9 cellular contexts compared by ENCODE assay signal in the genomic region with DNA sequence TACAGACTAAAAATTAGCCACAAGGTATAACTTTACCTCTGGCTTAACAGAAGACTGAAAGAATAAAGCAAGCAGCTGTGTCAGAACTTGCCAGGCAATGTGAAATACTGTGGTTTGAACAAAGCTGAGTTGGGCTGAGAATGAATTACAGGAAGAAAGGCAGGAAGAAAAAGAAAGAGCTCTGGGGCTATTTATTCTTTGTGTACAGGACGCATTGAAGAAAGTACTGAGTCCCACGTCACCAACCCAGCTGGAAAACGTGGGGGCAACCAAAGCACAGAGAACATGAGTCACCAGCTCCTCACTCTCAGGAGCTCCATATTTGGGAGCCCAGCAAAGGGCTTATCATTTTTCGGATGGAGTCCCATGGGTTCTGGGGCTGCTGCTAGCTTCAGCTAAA.
A peak's percentile ranks its signal among the peaks of the same experiment; 100 is the strongest.
DNase-seq lines count a peak whose midpoint lies in the region; ATAC-seq and TF ChIP-seq lines count a peak whose summit lies in the region.
"Had no signal": no experiment of that assay in that cellular context is flagged by ENCODE, and none has a peak within 500 bp of the region (broad histone marks: within the 10 kb centered on the region; RNA-seq: fewer than 3 reads in every experiment).

No MANE protein-coding gene starts in this region.

- H3K4me3 Mint-ChIP-seq in CD14-positive monocyte, result no peak overlapping the region
- H3K4me3 Mint-ChIP-seq in activated T-helper 17 cell treated with anti-CD3 and anti-CD28 coated beads, Interleukin-2, amount 50 U/mL, for 72 hours, result peak overlapping the region; percentile 72
- H3K4me3 Mint-ChIP-seq in glutamatergic neuron (ENCODE audit: unreplicated experiment), result no peak overlapping the region

- TF ChIP-seq CTCF in CD14-positive monocyte (IDR thresholded peaks at IDR 0.05), result no peak
- TF ChIP-seq CTCF in heart left ventricle (IDR thresholded peaks at IDR 0.05), result no peak
- no peak for TF ChIP-seq CTCF in GM13977 (IDR thresholded peaks at IDR 0.05; ENCODE audit: extremely low read depth, insufficient read depth, missing control alignments)
- no peak for TF ChIP-seq CTCF in glutamatergic neuron (IDR thresholded peaks at IDR 0.05; ENCODE audit: partially characterized antibody, unreplicated experiment)

- peaks cover 0 to 3% (median 0%) of the 10 kb centered on the region in 7 donors for H3K9me3 Mint-ChIP-seq in CD14-positive monocyte
- H3K9me3 Mint-ChIP-seq in activated T-helper 17 cell treated with anti-CD3 and anti-CD28 coated beads, Interleukin-2, amount 50 U/mL, for 72 hours, result peaks cover 7% of the 10 kb centered on the region
- peaks cover 2% of the 10 kb centered on the region for H3K9me3 Mint-ChIP-seq in glutamatergic neuron (ENCODE audit: unreplicated experiment)

- peaks cover 0 to 72% (median 26%) of the 10 kb centered on the region in 12 donors for H3K4me1 ChIP-seq in heart left ventricle

- H3K27ac ChIP-seq in heart left ventricle, result peak overlapping the region; percentile 39 to 97 (median 78)
- H3K27ac ChIP-seq: cardiac muscle cell had no signal

- in situ Hi-C loops in GM13977 (cut with MboI; ENCODE audit: low pct_unique_long_range_greater_than_20kb, low sequenced_read_pairs, unreplicated experiment), result no loop called here

- intact Hi-C loops in CD14-positive monocyte (cut with micrococcal nuclease), result loop anchor here in 1 of 2 donors (5.0 kb wide), 1 partner anchor 58 kb away; no protein-coding TSS in a partner anchor
- intact Hi-C loops in heart left ventricle (cut with DNase I), result no loop called here

- DNase-seq in CD14-positive monocyte (ENCODE audit: low spot score), result peak; percentile 60
- peak in 4 of 5 donors; percentile 64 to 79 (median 76) for DNase-seq in heart left ventricle
- DNase-seq in stimulated activated CD4-positive, alpha-beta T cell treated with anti-CD3 and anti-CD28 coated beads, Interleukin-4, amount 100 ng/mL, for 1 hour, result peak; percentile 69
- no peak for DNase-seq in GM13977 (ENCODE audit: low spot score)
- no peak for DNase-seq in SIG-M5 treated with dmso at 0.1 percent for 504 hours (lab: John Stamatoyannopoulos, UW; ENCODE audit: unreplicated experiment)
- no peak for DNase-seq in glutamatergic neuron

- peak overlapping the region; percentile 71 to 92 (median 88) for H3K27ac Mint-ChIP-seq in CD14-positive monocyte
- H3K27ac Mint-ChIP-seq in activated T-helper 17 cell treated with anti-CD3 and anti-CD28 coated beads, Interleukin-2, amount 50 U/mL, for 72 hours, result peak overlapping the region; percentile 89
- H3K27ac Mint-ChIP-seq in glutamatergic neuron (ENCODE audit: unreplicated experiment), result no peak overlapping the region

- H3K9me3 ChIP-seq in heart left ventricle, result no peaks in the 10 kb centered on the region

- ATAC-seq in HG03342 (IDR thresholded peaks at IDR 0.05; ENCODE audit: unreplicated experiment), result peak; percentile 61
- ATAC-seq in activated T-helper 17 cell treated with anti-CD3 and anti-CD28 coated beads, Interleukin-2, amount 50 U/mL, for 72 hours (replicated peaks), result peak; percentile 88
- ATAC-seq in heart left ventricle, result peak; percentile 74 to 91 (median 86)

- no peaks in the 10 kb centered on the region for H3K27me3 ChIP-seq in heart left ventricle
- H3K27me3 ChIP-seq: cardiac muscle cell had no signal

- no peak for TF ChIP-seq POLR2A in heart left ventricle (IDR thresholded peaks at IDR 0.05)

- H3K4me1 Mint-ChIP-seq in CD14-positive monocyte (peaks cover 89% of the 10 kb centered on the region), glutamatergic neuron (ENCODE audit: low read depth, unreplicated experiment) (no peaks in the 10 kb centered on the region)
- H3K4me1 Mint-ChIP-seq in activated T-helper 17 cell treated with anti-CD3 and anti-CD28 coated beads, Interleukin-2, amount 50 U/mL, for 72 hours, result peaks cover 72% of the 10 kb centered on the region

- peaks cover 0 to 1% (median 0%) of the 10 kb centered on the region in 3 donors for H3K27me3 Mint-ChIP-seq in CD14-positive monocyte (ENCODE audit: low read depth in 3 of 3)
- H3K27me3 Mint-ChIP-seq in activated T-helper 17 cell treated with anti-CD3 and anti-CD28 coated beads, Interleukin-2, amount 50 U/mL, for 72 hours, result no peaks in the 10 kb centered on the region
- H3K27me3 Mint-ChIP-seq in glutamatergic neuron (ENCODE audit: unreplicated experiment), result no peaks in the 10 kb centered on the region

- H3K36me3 ChIP-seq in heart left ventricle, result no peaks in the 10 kb centered on the region
- H3K36me3 ChIP-seq: cardiac muscle cell had no signal

- H3K4me3 ChIP-seq in heart left ventricle, result no peak overlapping the region
- H3K4me3 ChIP-seq: cardiac muscle cell had no signal

- peaks cover 76 to 79% of the 10 kb centered on the region in 2 donors for H3K36me3 Mint-ChIP-seq in CD14-positive monocyte
- peaks cover 75% of the 10 kb centered on the region for H3K36me3 Mint-ChIP-seq in activated T-helper 17 cell treated with anti-CD3 and anti-CD28 coated beads, Interleukin-2, amount 50 U/mL, for 72 hours (ENCODE audit: low read depth)
- H3K36me3 Mint-ChIP-seq in glutamatergic neuron (ENCODE audit: unreplicated experiment), result no peaks in the 10 kb centered on the region

- WGBS in heart left ventricle, 4 donors, result 32 to 42% (median 38%) methylated on average over 4 of the region's 4 CpGs

Comparison
In these comparisons a context has a peak if more than half of its experiments do, and no peak if none do; other contexts are left out.
1. DNase-seq: peak in CD14-positive monocyte (single experiment), heart left ventricle (4 of 5) and stimulated activated CD4-positive, alpha-beta T cell treated with anti-CD3 and anti-CD28 coated beads, Interleukin-4, amount 100 ng/mL, for 1 hour (single experiment); none in GM13977 (single experiment), SIG-M5 treated with dmso at 0.1 percent for 504 hours (single experiment) and glutamatergic neuron (single experiment).
2. Peak in every context shown above with its lines, with median percentiles within 50 percentile points of each other: ATAC-seq.